ENCODE assay signal across 12 cellular contexts in genomic region chr17:39662551-39663339, GRCh38. TPM values are rescaled to one million over a fixed set of nuclear protein-coding genes. Genes with fewer than 3 reads are reported as not detected.
A peak's percentile ranks its signal among the peaks of the same experiment; 100 is the strongest.
DNase-seq lines count a peak whose midpoint lies in the region; ATAC-seq, FAIRE-seq and TF ChIP-seq lines count a peak whose summit lies in the region.
"Had no signal": no experiment of that assay in that cellular context is flagged by ENCODE, and none has a peak within 500 bp of the region (broad histone marks: within the 10 kb centered on the region; RNA-seq: fewer than 3 reads in every experiment).

No MANE protein-coding gene starts in this region.

- CTCF ChIA-PET in MCF 10A (lab: Yijun Ruan, JAX): interaction anchor here (0.7 kb wide), 1 partner anchor 79 kb away, joined by 3 read pairs; no protein-coding TSS in a partner anchor
- CTCF ChIA-PET in K562 (lab: Yijun Ruan, JAX; ENCODE audit: low intra/inter-chr PET ratio): interaction anchor here (0.7 kb wide), 1 partner anchor 9 kb away, joined by 3 read pairs; no protein-coding TSS in a partner anchor

- no peak overlapping the region for H3K4me3 Mint-ChIP-seq in MCF 10A (ENCODE audit: unreplicated experiment)

- DNase-seq in breast epithelium (ENCODE audit: low spot score in 2 of 2) (no peak), MCF 10A (ENCODE audit: unreplicated experiment) (no peak), K562 (ENCODE audit: extremely low read depth in 1 of 4, low spot score in 3 of 4) (no peak), lung (ENCODE audit: low spot score) (no peak), upper lobe of left lung (peak; percentile 57 to 75), islet precursor cell (no peak), medulla oblongata (ENCODE audit: extremely low spot score) (no peak)
- DNase-seq in NK-92 treated with Interleukin-12 subunit alpha and Interleukin-12 subunit beta, amount 100 ng/mL, for 24 hours (lab: John Stamatoyannopoulos, UW): no peak
- DNase-seq: activated CD8-positive, alpha-beta memory T cell treated with anti-CD3 and anti-CD28 coated beads for 24 hours; stimulated activated CD4-positive, alpha-beta T cell treated with anti-CD3 and anti-CD28 coated beads, Interleukin-2, amount 100 ng/mL, for 24 hours had no signal

- H3K9me3 Mint-ChIP-seq in MCF 10A (ENCODE audit: unreplicated experiment): no peaks in the 10 kb centered on the region

- H3K9me1 ChIP-seq in K562 (ENCODE audit: control insufficient read depth, insufficient read depth, low read length): no peaks in the 10 kb centered on the region

- no peak overlapping the region for H3K4me2 ChIP-seq in K562 (ENCODE audit: insufficient read depth, low read length)

- BruUV-seq in MCF 10A (replicated peaks; lab: Mats Ljungman, UMichigan) (no TSS peak), K562 (replicated peaks; lab: Mats Ljungman, UMichigan) (no TSS peak)

- H3K36me3 ChIP-seq in breast epithelium (peaks cover 6% of the 10 kb centered on the region), K562 (ENCODE audit: control insufficient read depth, insufficient read depth, low read length) (peaks cover 53% of the 10 kb centered on the region; the same call in 1 of the 3 replicates), lung (ENCODE audit: control insufficient read depth in 2 of 2, insufficient read depth in 2 of 2, low read length in 2 of 2) (peaks cover 0 to 45% of the 10 kb centered on the region in 2 donors), upper lobe of left lung (peaks cover 5 to 50% (median 31%) of the 10 kb centered on the region in 4 donors)

- H3K27me3 ChIP-seq in breast epithelium: peaks cover 3 to 6% of the 10 kb centered on the region in 2 donors
- no peaks in the 10 kb centered on the region for H3K27me3 ChIP-seq in K562 (ENCODE audit: control insufficient read depth in 2 of 2, insufficient read depth in 2 of 2, low read length in 2 of 2)
- H3K27me3 ChIP-seq in lung (ENCODE audit: control insufficient read depth, insufficient read depth): no peaks in the 10 kb centered on the region
- peaks cover 0 to 8% (median 6%) of the 10 kb centered on the region in 4 donors for H3K27me3 ChIP-seq in upper lobe of left lung

- H3K27ac Mint-ChIP-seq in MCF 10A (ENCODE audit: low read depth, unreplicated experiment): no peak overlapping the region
- H3K27ac Mint-ChIP-seq: progenitor cell of endocrine pancreas had no signal

- peak overlapping the region; percentile 64 to 68 for H3K27ac ChIP-seq in breast epithelium
- no peak overlapping the region for H3K27ac ChIP-seq in K562 (ENCODE audit: extremely low read depth, low read depth, low read length)
- peak overlapping the region; percentile 10 to 65 for H3K27ac ChIP-seq in lung (ENCODE audit: low read depth in 1 of 2, low read length in 1 of 2)
- H3K27ac ChIP-seq in upper lobe of left lung: peak overlapping the region; percentile 77 to 91 (median 88)

- in situ Hi-C loops in K562 (cut with MboI): no loop called here

- H3K4me1 ChIP-seq in breast epithelium: peaks cover 8 to 29% of the 10 kb centered on the region in 2 donors
- H3K4me1 ChIP-seq in K562 (replicated peaks in 1 of 2; ENCODE audit: control insufficient read depth in 2 of 2, insufficient read depth in 2 of 2, low read length in 2 of 2): peaks cover 25 to 77% of the 10 kb centered on the region in 2 experiments
- peaks cover 0 to 58% of the 10 kb centered on the region in 2 donors for H3K4me1 ChIP-seq in lung (ENCODE audit: control insufficient read depth in 2 of 2, insufficient read depth in 2 of 2, low read length in 2 of 2)
- H3K4me1 ChIP-seq in upper lobe of left lung: peaks cover 92 to 99% (median 94%) of the 10 kb centered on the region in 4 donors

- H3K9ac ChIP-seq in K562 (ENCODE audit: insufficient read depth in 1 of 2, low read depth in 2 of 2, low read length in 2 of 2): peak overlapping the region in 1 of 2 experiments; percentile 75; a peak in 1 of 4 replicates

- H2AFZ ChIP-seq in K562 (ENCODE audit: low read depth, low read length): no peak overlapping the region

- TF ChIP-seq EP300 in K562 (IDR thresholded peaks at IDR 0.05; ENCODE audit: low read length): no peak
- no peak for TF ChIP-seq EP300 in upper lobe of left lung (IDR thresholded peaks at IDR 0.05)

- intact Hi-C loops in breast epithelium (cut with DNase I; ENCODE audit: low total_unique reads) (no loop called here), MCF 10A (cut with micrococcal nuclease) (no loop called here), K562 (cut with micrococcal nuclease) (no loop called here)

- 85% methylated on average over 19 of the region's 22 CpGs for WGBS in K562 (ENCODE audit: insufficient coverage, low coverage, missing lambda C conversion rate)
- 71 to 83% methylated on average over 22 of the region's 22 CpGs for WGBS in lung, 2 donors
- 61 to 81% methylated on average over 11 to 21 of the region's 22 CpGs for WGBS in upper lobe of left lung, 2 donors

- H4K20me1 ChIP-seq in K562 (replicated peaks; ENCODE audit: control insufficient read depth, insufficient read depth, low read length): no peaks in the 10 kb centered on the region

- H3K36me3 Mint-ChIP-seq in MCF 10A (ENCODE audit: insufficient read depth, unreplicated experiment): peaks cover 6% of the 10 kb centered on the region

- no peaks in the 10 kb centered on the region for H3K79me2 ChIP-seq in K562 (ENCODE audit: control insufficient read depth, insufficient read depth, low read length)

- H3K4me3 ChIP-seq in breast epithelium: no peak overlapping the region
- no peak overlapping the region for H3K4me3 ChIP-seq in K562
- H3K4me3 ChIP-seq in lung: no peak overlapping the region
- H3K4me3 ChIP-seq in upper lobe of left lung: peak overlapping the region in 1 of 4 donors; percentile 30

- H3K27me3 Mint-ChIP-seq in MCF 10A (ENCODE audit: insufficient read depth, unreplicated experiment): peaks cover 18% of the 10 kb centered on the region

- TF ChIP-seq CTCF in breast epithelium (IDR thresholded peaks at IDR 0.05): no peak
- TF ChIP-seq CTCF in MCF 10A (IDR thresholded peaks at IDR 0.05; ENCODE audit: unreplicated experiment): no peak
- TF ChIP-seq CTCF in K562 (IDR thresholded peaks at IDR 0.05 in 2 of 3, conservative IDR thresholded peaks at IDR 0.05 in 1 of 3; ENCODE audit: insufficient read depth in 2 of 3, low read depth in 1 of 3, low read length in 3 of 3): no peak
- TF ChIP-seq CTCF in lung (IDR thresholded peaks at IDR 0.05; ENCODE audit: control extremely low read depth, extremely low read depth): no peak
- no peak for TF ChIP-seq CTCF in upper lobe of left lung (IDR thresholded peaks at IDR 0.05)

- ATAC-seq in K562 (no peak), lung (ENCODE audit: insufficient read depth, low FRiP score) (no peak), upper lobe of left lung (ENCODE audit: low FRiP score in 2 of 2) (no peak)

- H3K9me3 ChIP-seq in breast epithelium (no peaks in the 10 kb centered on the region), K562 (replicated peaks; ENCODE audit: control insufficient read depth, insufficient read depth, low read depth, low read length) (no peaks in the 10 kb centered on the region), lung (ENCODE audit: control insufficient read depth in 2 of 2, insufficient read depth in 1 of 2, low read length in 1 of 2) (no peaks in the 10 kb centered on the region), upper lobe of left lung (no peaks in the 10 kb centered on the region)

- no peak for FAIRE-seq in K562 (lab: Jason Lieb, UNC)

- TF ChIP-seq RAD21 in K562 (CRISPR knock-in tag; conservative IDR thresholded peaks at IDR 0.05 in 1 of 2, IDR thresholded peaks at IDR 0.05 in 1 of 2): no peak

- H3K4me1 Mint-ChIP-seq in MCF 10A (ENCODE audit: insufficient read depth, unreplicated experiment): peaks cover 10% of the 10 kb centered on the region

- POLR2A ChIA-PET in MCF 10A (lab: Yijun Ruan, JAX): no interaction called here
- POLR2A ChIA-PET in K562 (lab: Yijun Ruan, JAX): interaction anchor here (0.6 to 1.5 kb wide), 2 partner anchors 9 to 20 kb away, joined by 4 to 5 read pairs; no protein-coding TSS in a partner anchor

- TF ChIP-seq POLR2A in breast epithelium (IDR thresholded peaks at IDR 0.05) (no peak), K562 (conservative IDR thresholded peaks at IDR 0.05) (no peak), upper lobe of left lung (IDR thresholded peaks at IDR 0.05) (no peak)

RNA-seq across cellular contexts. Expression of gene TCAP, which starts 2.4 kb away (rescaled TPM):
- total RNA-seq in breast epithelium (under 1 TPM; 0.48 to 0.73 (median 0.66) TPM), MCF 10A (2022) (0.37 and 0.71 TPM in 2 replicates), K562 (2014; rRNA removed) (0.82 and 1.2 TPM in 2 replicates), K562 (2014; rRNA removed; fragmentation: Illumina TruSeq; extraction: Trizol) (0.29 and 0.33 TPM in 2 replicates), K562 (2015; rRNA removed; fragmentation: Illumina TruSeq; extraction: Trizol) (0.98 and 1.4 TPM in 2 replicates), K562 (2021) (1.1 and 1.4 TPM in 2 replicates), lung (1 to 10 TPM in 1 of 2 donors, under 1 TPM in 1; 0.82 to 1.3 TPM), upper lobe of left lung (1 to 10 TPM in 5 of 6 donors, under 1 TPM in 1; 0.39 to 4.2 (median 2.5) TPM)
- 3.6 and 11.8 TPM in 2 replicates for total RNA-seq in K562 (2011; cell fraction: chromatin; rRNA removed; ENCODE audit: low replicate concordance)
- 6.8 and 7.2 TPM in 2 replicates for total RNA-seq in K562 (2011; cell fraction: nucleolus; rRNA removed)
- 5.1 and 6.0 TPM in 2 replicates for total RNA-seq in K562 (2011; cell fraction: nucleoplasm; rRNA removed)
- polyA plus RNA-seq in K562 (2011; rRNA removed) (0.58 and 0.67 TPM in 2 replicates), K562 (2014; fragmentation: Illumina TruSeq; extraction: Trizol) (0.65 and 0.73 TPM in 2 replicates), K562 (2014; fragmentation: Nextera tagmentation; extraction: Ambion mirVana) (not detected), K562 (2014; rRNA removed) (0.86 and 1.4 TPM in 2 replicates), lung (1 to 10 TPM; 1.2 to 1.4 TPM)
- 0.34 and 0.92 TPM in 2 replicates for polyA plus RNA-seq in K562 (2011; cell fraction: cytosol; rRNA removed)
- polyA plus RNA-seq in K562 (2011; cell fraction: nucleus; rRNA removed): 3.7 and 7.7 TPM in 2 replicates
- polyA plus RNA-seq in K562 (2012): 1.4 and 3.2 TPM in 2 replicates
- 0.33 and 0.53 TPM in 2 replicates for polyA minus RNA-seq in K562 (2011; rRNA and poly(A)+ RNA removed)
- polyA minus RNA-seq in K562 (2011; cell fraction: cytosol; rRNA and poly(A)+ RNA removed): not detected in 2 replicates
- 1.6 and 2.2 TPM in 2 replicates for polyA minus RNA-seq in K562 (2011; cell fraction: nucleus; rRNA and poly(A)+ RNA removed)

RNA-seq across cellular contexts. Expression of gene PNMT, which starts 5.5 kb away (rescaled TPM):
- 1 to 10 TPM; 1.6 to 9.5 (median 5.1) TPM for total RNA-seq in breast epithelium
- total RNA-seq in MCF 10A (2022): not detected in 2 replicates
- total RNA-seq in K562 (2011; cell fraction: chromatin; rRNA removed; ENCODE audit: low replicate concordance): 0.81 and 8.9 TPM in 2 replicates
- 7.3 and 7.9 TPM in 2 replicates for total RNA-seq in K562 (2011; cell fraction: nucleolus; rRNA removed)
- 6.0 and 8.4 TPM in 2 replicates for total RNA-seq in K562 (2011; cell fraction: nucleoplasm; rRNA removed)
- total RNA-seq in K562 (2014; rRNA removed): 15.8 and 18.1 TPM in 2 replicates
- 2.0 and 3.0 TPM in 2 replicates for total RNA-seq in K562 (2014; rRNA removed; fragmentation: Illumina TruSeq; extraction: Trizol)
- total RNA-seq in K562 (2015; rRNA removed; fragmentation: Illumina TruSeq; extraction: Trizol): 9.0 and 9.6 TPM in 2 replicates
- 17.2 and 17.4 TPM in 2 replicates for total RNA-seq in K562 (2021)
- polyA plus RNA-seq in K562 (2011; rRNA removed): 3.3 and 5.8 TPM in 2 replicates
- polyA plus RNA-seq in K562 (2011; cell fraction: cytosol; rRNA removed): 3.3 and 24.0 TPM in 2 replicates
- 8.7 and 33.8 TPM in 2 replicates for polyA plus RNA-seq in K562 (2011; cell fraction: nucleus; rRNA removed)
- polyA plus RNA-seq in K562 (2012): 23.3 and 34.1 TPM in 2 replicates
- 3.1 and 9.3 TPM in 2 replicates for polyA plus RNA-seq in K562 (2014; fragmentation: Illumina TruSeq; extraction: Trizol)
- polyA plus RNA-seq in K562 (2014; fragmentation: Nextera tagmentation; extraction: Ambion mirVana): 1 to 10 TPM in 1 of 2 experiments, under 1 TPM in 1; 0.55 to 1.5 TPM
- 17.8 and 20.0 TPM in 2 replicates for polyA plus RNA-seq in K562 (2014; rRNA removed)
- 0.21 and 1.8 TPM in 2 replicates for polyA minus RNA-seq in K562 (2011; rRNA and poly(A)+ RNA removed)
- 1.5 and 6.7 TPM in 2 replicates for polyA minus RNA-seq in K562 (2011; cell fraction: cytosol; rRNA and poly(A)+ RNA removed)
- 1.00 and 1.8 TPM in 2 replicates for polyA minus RNA-seq in K562 (2011; cell fraction: nucleus; rRNA and poly(A)+ RNA removed)
- 1 to 10 TPM; 1.9 to 4.3 TPM for total RNA-seq in lung
- 1 to 10 TPM; 2.9 to 4.1 TPM for polyA plus RNA-seq in lung
- total RNA-seq in upper lobe of left lung: 10 to 100 TPM in 3 of 6 donors, 1 to 10 TPM in 3; 3.1 to 21.3 (median 7.0) TPM
- total RNA-seq: urinary bladder had no signal

RNA-seq across cellular contexts. Expression of gene PGAP3, which starts 25.1 kb away (rescaled TPM):
- total RNA-seq in breast epithelium: 10 to 100 TPM; 11.7 to 23.7 (median 21.6) TPM
- 10.0 and 13.2 TPM in 2 replicates for total RNA-seq in MCF 10A (2022)
- total RNA-seq in K562 (2011; cell fraction: chromatin; rRNA removed; ENCODE audit: low replicate concordance): 10.0 and 22.8 TPM in 2 replicates
- 19.2 and 22.0 TPM in 2 replicates for total RNA-seq in K562 (2011; cell fraction: nucleolus; rRNA removed)
- 14.4 and 20.3 TPM in 2 replicates for total RNA-seq in K562 (2011; cell fraction: nucleoplasm; rRNA removed)
- total RNA-seq in K562 (2014; rRNA removed): 4.5 and 5.5 TPM in 2 replicates
- 2.1 and 4.0 TPM in 2 replicates for total RNA-seq in K562 (2014; rRNA removed; fragmentation: Illumina TruSeq; extraction: Trizol)
- 3.9 and 5.2 TPM in 2 replicates for total RNA-seq in K562 (2015; rRNA removed; fragmentation: Illumina TruSeq; extraction: Trizol)
- total RNA-seq in K562 (2021): 7.5 and 9.4 TPM in 2 replicates
- 5.3 and 6.0 TPM in 2 replicates for polyA plus RNA-seq in K562 (2011; rRNA removed)
- polyA plus RNA-seq in K562 (2011; cell fraction: cytosol; rRNA removed): 5.6 and 10.7 TPM in 2 replicates
- polyA plus RNA-seq in K562 (2011; cell fraction: nucleus; rRNA removed): 18.7 and 30.5 TPM in 2 replicates
- polyA plus RNA-seq in K562 (2012): 8.4 and 12.5 TPM in 2 replicates
- polyA plus RNA-seq in K562 (2014; fragmentation: Illumina TruSeq; extraction: Trizol): 5.5 and 5.9 TPM in 2 replicates
- polyA plus RNA-seq in K562 (2014; fragmentation: Nextera tagmentation; extraction: Ambion mirVana): under 1 TPM; 0.38 to 0.76 TPM
- polyA plus RNA-seq in K562 (2014; rRNA removed): 5.6 and 7.1 TPM in 2 replicates
- 1.1 and 4.4 TPM in 2 replicates for polyA minus RNA-seq in K562 (2011; rRNA and poly(A)+ RNA removed)
- 2.8 and 8.3 TPM in 2 replicates for polyA minus RNA-seq in K562 (2011; cell fraction: cytosol; rRNA and poly(A)+ RNA removed)
- polyA minus RNA-seq in K562 (2011; cell fraction: nucleus; rRNA and poly(A)+ RNA removed): 2.0 and 4.3 TPM in 2 replicates
- 10 to 100 TPM; 17.0 to 39.7 TPM for total RNA-seq in lung
- polyA plus RNA-seq in lung: 10 to 100 TPM; 15.9 to 35.8 TPM
- total RNA-seq in upper lobe of left lung: 10 to 100 TPM; 15.2 to 64.0 (median 27.9) TPM

RNA-seq across cellular contexts. Expression of gene STARD3, which starts 25.8 kb away (rescaled TPM):
- total RNA-seq in breast epithelium (10 to 100 TPM; 37.0 to 43.9 (median 42.0) TPM), MCF 10A (2022) (30.1 and 31.1 TPM in 2 replicates), K562 (2014; rRNA removed) (41.1 and 46.0 TPM in 2 replicates), K562 (2014; rRNA removed; fragmentation: Illumina TruSeq; extraction: Trizol) (18.6 and 22.0 TPM in 2 replicates), K562 (2015; rRNA removed; fragmentation: Illumina TruSeq; extraction: Trizol) (31.6 and 32.1 TPM in 2 replicates), K562 (2021) (60.2 and 69.3 TPM in 2 replicates), lung (10 to 100 TPM; 27.4 to 63.4 TPM), upper lobe of left lung (100 to 1,000 TPM in 2 of 6 donors, 10 to 100 TPM in 4; 27.5 to 315 (median 84.1) TPM)
- total RNA-seq in K562 (2011; cell fraction: chromatin; rRNA removed; ENCODE audit: low replicate concordance): 89.9 and 212 TPM in 2 replicates
- 162 and 190 TPM in 2 replicates for total RNA-seq in K562 (2011; cell fraction: nucleolus; rRNA removed)
- 132 TPM in 2 replicates for total RNA-seq in K562 (2011; cell fraction: nucleoplasm; rRNA removed)
- polyA plus RNA-seq in K562 (2011; rRNA removed) (64.4 and 64.9 TPM in 2 replicates), K562 (2014; fragmentation: Illumina TruSeq; extraction: Trizol) (51.1 and 62.4 TPM in 2 replicates), K562 (2014; fragmentation: Nextera tagmentation; extraction: Ambion mirVana) (1 to 10 TPM in 1 of 2 experiments, under 1 TPM in 1; 0.63 to 1.9 TPM), K562 (2014; rRNA removed) (79.9 and 87.0 TPM in 2 replicates), lung (10 to 100 TPM; 66.3 to 79.7 TPM)
- polyA plus RNA-seq in K562 (2011; cell fraction: cytosol; rRNA removed): 45.8 and 114 TPM in 2 replicates
- 254 and 418 TPM in 2 replicates for polyA plus RNA-seq in K562 (2011; cell fraction: nucleus; rRNA removed)
- 58.5 and 83.7 TPM in 2 replicates for polyA plus RNA-seq in K562 (2012)
- polyA minus RNA-seq in K562 (2011; rRNA and poly(A)+ RNA removed): 27.4 and 54.1 TPM in 2 replicates
- polyA minus RNA-seq in K562 (2011; cell fraction: cytosol; rRNA and poly(A)+ RNA removed): 25.1 and 39.6 TPM in 2 replicates
- 62.2 and 85.6 TPM in 2 replicates for polyA minus RNA-seq in K562 (2011; cell fraction: nucleus; rRNA and poly(A)+ RNA removed)

RNA-seq across cellular contexts. Expression of gene PPP1R1B, which starts 36.0 kb away (rescaled TPM):
- total RNA-seq in breast epithelium (10 to 100 TPM; 22.6 to 71.3 (median 67.5) TPM), MCF 10A (2022) (not detected in 2 replicates), K562 (2014; rRNA removed) (not detected in 2 replicates), K562 (2014; rRNA removed; fragmentation: Illumina TruSeq; extraction: Trizol) (0.07 TPM in 1 of 2 replicates, not detected in the other), K562 (2015; rRNA removed; fragmentation: Illumina TruSeq; extraction: Trizol) (not detected in 2 replicates), K562 (2021) (0.18 TPM in 1 of 2 replicates, not detected in the other), lung (10 to 100 TPM; 21.3 to 22.9 TPM), upper lobe of left lung (10 to 100 TPM; 10.9 to 22.4 (median 13.8) TPM)
- not detected in 2 replicates for total RNA-seq in K562 (2011; cell fraction: chromatin; rRNA removed; ENCODE audit: low replicate concordance)
- total RNA-seq in K562 (2011; cell fraction: nucleolus; rRNA removed): not detected in 2 replicates
- total RNA-seq in K562 (2011; cell fraction: nucleoplasm; rRNA removed): not detected in 2 replicates
- polyA plus RNA-seq in K562 (2011; rRNA removed) (0.10 TPM in 1 of 2 replicates, not detected in the other), K562 (2014; fragmentation: Illumina TruSeq; extraction: Trizol) (0.10 TPM in 1 of 2 replicates, not detected in the other), K562 (2014; fragmentation: Nextera tagmentation; extraction: Ambion mirVana) (under 1 TPM in 1 of 2 experiments, not detected in 1; 0.07 TPM), K562 (2014; rRNA removed) (not detected in 2 replicates), lung (10 to 100 TPM; 26.7 to 36.4 TPM)
- polyA plus RNA-seq in K562 (2011; cell fraction: cytosol; rRNA removed): 0.15 TPM in 1 of 2 replicates, not detected in the other
- 0.07 TPM in 1 of 2 replicates, not detected in the other for polyA plus RNA-seq in K562 (2011; cell fraction: nucleus; rRNA removed)
- 0.06 and 0.14 TPM in 2 replicates for polyA plus RNA-seq in K562 (2012)
- not detected in 2 replicates for polyA minus RNA-seq in K562 (2011; rRNA and poly(A)+ RNA removed)
- not detected in 2 replicates for polyA minus RNA-seq in K562 (2011; cell fraction: cytosol; rRNA and poly(A)+ RNA removed)
- polyA minus RNA-seq in K562 (2011; cell fraction: nucleus; rRNA and poly(A)+ RNA removed): not detected in 2 replicates
- total RNA-seq: progenitor cell of endocrine pancreas had no signal

Comparison
In these comparisons a context has a peak if more than half of its experiments do, and no peak if none do; other contexts are left out.
1. DNase-seq: peak in upper lobe of left lung (2 of 2); none in breast epithelium (0 of 2), MCF 10A (single experiment), K562 (0 of 4), lung (single experiment), islet precursor cell (single experiment), NK-92 treated with Interleukin-12 subunit alpha and Interleukin-12 subunit beta, amount 100 ng/mL, for 24 hours (single experiment) and medulla oblongata (single experiment).